ENCODE assay signal across 23 cellular contexts in the genomic region with DNA sequence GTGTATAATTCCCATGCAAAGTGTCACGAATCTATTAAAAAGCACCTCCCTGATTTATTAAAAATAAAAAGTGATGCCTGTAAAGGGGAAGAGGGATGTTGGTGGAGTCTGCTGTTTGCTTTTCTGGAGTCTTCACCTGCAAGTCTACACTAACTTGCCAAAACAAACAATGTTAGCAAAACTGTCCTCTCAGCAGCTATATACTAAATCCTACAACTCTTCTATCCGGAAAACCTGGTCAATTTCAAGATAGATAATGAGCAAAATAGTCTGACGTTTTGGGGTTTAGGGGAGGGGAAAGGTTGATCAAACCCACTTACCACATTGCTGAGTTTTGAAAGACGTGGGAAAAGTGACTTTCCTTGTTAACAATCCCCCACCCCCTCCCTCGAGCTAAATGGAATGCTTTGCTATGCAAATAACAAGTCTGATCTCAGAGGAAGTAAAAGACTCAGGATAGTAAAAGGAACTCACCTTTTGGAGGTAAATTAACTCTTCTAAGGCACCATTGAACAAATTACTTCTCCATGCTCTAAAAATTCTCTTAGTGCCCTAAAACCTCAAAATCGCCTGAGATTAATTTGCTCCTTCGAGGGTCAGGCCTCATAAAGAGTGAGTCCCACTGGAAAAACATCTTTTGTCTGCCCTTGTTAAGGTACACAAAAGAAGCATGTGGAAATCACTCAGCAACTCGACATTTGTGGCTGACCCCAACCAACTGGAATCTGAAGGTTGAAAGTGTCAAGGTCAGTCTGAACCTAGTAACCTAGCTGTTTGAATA. TPM values are rescaled to one million over a fixed set of nuclear protein-coding genes. Genes with fewer than 3 reads are reported as not detected.
DNase-seq lines count a peak whose midpoint lies in the region; ATAC-seq, FAIRE-seq and TF ChIP-seq lines count a peak whose summit lies in the region.
"Had no signal": no experiment of that assay in that cellular context is flagged by ENCODE, and none has a peak within 500 bp of the region (broad histone marks: within the 10 kb centered on the region; RNA-seq: fewer than 3 reads in every experiment).

No MANE protein-coding gene starts in this region.

- in situ Hi-C loops in HepG2 (cut with HindIII; ENCODE audit: extremely low pct_ligation_motif_present, low pct_unique_long_range_greater_than_20kb): loop anchor here (10.0 kb wide), 1 partner anchor 328 kb away; no protein-coding TSS in a partner anchor

- POLR2A ChIA-PET in HCT116 (lab: Charles Lee): no interaction called here
- POLR2A ChIA-PET in WTC11 (lab: Charles Lee): interaction anchor here (0.7 to 1.6 kb wide), 3 partner anchors 10 to 14 kb away, joined by 3 to 10 read pairs (median 3); a partner anchor contains a TSS
- POLR2A ChIA-PET in HepG2 (lab: Yijun Ruan, JAX): interaction anchor here (0.6 to 3.6 kb wide), 12 partner anchors 11 to 503 kb away, joined by 3 to 78 read pairs (median 4); a partner anchor contains a TSS

- WGBS in HepG2 (ENCODE audit: low lambda C conversion rate): under 1% methylated on average over 8 of the region's 8 CpGs

- TF ChIP-seq RAD21 in HCT116 (IDR thresholded peaks at IDR 0.05; ENCODE audit: low read depth): no peak
- TF ChIP-seq RAD21 in HepG2 (CRISPR knock-in tag; IDR thresholded peaks at IDR 0.05): no peak

- DNase-seq in HCT116 (ENCODE audit: low read depth, low spot score) (no peak), WTC11 (ENCODE audit: low spot score) (no peak), HepG2 (ENCODE audit: low spot score) (peak; percentile 91), NOMO-1 treated with dmso at 0.1 percent for 144 hours (lab: John Stamatoyannopoulos, UW; ENCODE audit: unreplicated experiment) (no peak), anterior cingulate cortex (lab: John Stamatoyannopoulos, UW) (no peak)
- DNase-seq: activated CD4-positive, alpha-beta T cell treated with anti-CD3 and anti-CD28 coated beads for 4 hours; activated effector memory CD4-positive, alpha-beta T cell treated with Interleukin-2 at 50 U/mL for 16 hours; CD8-positive, alpha-beta T cell; central memory CD4-positive, alpha-beta T cell; effector CD8-positive, alpha-beta T cell; GF-D8; heart left ventricle; NCI-H1930; NCI-H510A treated with DMSO at 0.1 percent for 48 hours; OCI-M1; SIG-M5; stimulated activated CD4-positive, alpha-beta T cell treated with anti-CD3 and anti-CD28 coated beads, Interleukin-2, amount 100 ng/mL, for 48 hours; substantia nigra; T-helper 9 cell had no signal

- H3K27me3 ChIP-seq in BLaER1 treated with 17β-estradiol and CSF1 and Interleukin-3, amounts not matched to agents 10 nM and 100 nM: no peaks in the 10 kb centered on the region
- H3K27me3 ChIP-seq in HCT116 (ENCODE audit: insufficient read depth, low read length): no peaks in the 10 kb centered on the region
- no peaks in the 10 kb centered on the region for H3K27me3 ChIP-seq in HepG2 (ENCODE audit: control insufficient read depth in 1 of 2, insufficient read depth in 2 of 2, low read length in 2 of 2)

- H3K27ac Mint-ChIP-seq in WTC11: peak overlapping the region; percentile 98
- H3K27ac Mint-ChIP-seq: CD8-positive, alpha-beta T cell had no signal

- peak overlapping the region; percentile 42 for H3K4me3 Mint-ChIP-seq in WTC11
- H3K4me3 Mint-ChIP-seq: CD8-positive, alpha-beta T cell had no signal

- TF ChIP-seq POLR2A in HCT116 (IDR thresholded peaks at IDR 0.05; ENCODE audit: borderline replicate concordance, extremely low read depth, insufficient read depth, insufficient read length) (no peak), HepG2 (IDR thresholded peaks at IDR 0.05; ENCODE audit: insufficient read depth in 1 of 2, low read depth in 2 of 2, low read length in 2 of 2) (no peak)

- peaks cover 0 to 9% (median 8%) of the 10 kb centered on the region in 10 experiments; a peak in 13 of 20 replicates for H3K4me1 ChIP-seq in BLaER1 treated with 17β-estradiol and CSF1 and Interleukin-3, amounts not matched to agents 10 nM and 100 nM
- H3K4me1 ChIP-seq in HCT116 (ENCODE audit: control insufficient read depth in 1 of 2, insufficient read depth in 2 of 2, low read length in 2 of 2): peaks cover 0 to 11% of the 10 kb centered on the region in 2 experiments; a peak in 1 of 4 replicates
- peaks cover 56% of the 10 kb centered on the region for H3K4me1 ChIP-seq in HepG2 (ENCODE audit: insufficient read depth, low read length)

- no TSS peak for BruUV-seq in HCT116 (replicated peaks; lab: Mats Ljungman, UMichigan)
- BruUV-seq in HepG2 (replicated peaks; lab: Mats Ljungman, UMichigan): TSS peak; percentile 44

- TF ChIP-seq CTCF in HCT116 (IDR thresholded peaks at IDR 0.05 in 2 of 3, conservative IDR thresholded peaks at IDR 0.05 in 1 of 3; ENCODE audit: borderline replicate concordance in 1 of 3, insufficient read depth in 1 of 3, low read depth in 2 of 3, low read length in 2 of 3) (no peak), WTC11 (IDR thresholded peaks at IDR 0.05) (no peak), HepG2 (CRISPR knock-in tag; IDR thresholded peaks at IDR 0.05) (no peak)

- CTCF ChIA-PET in HCT116 (lab: Charles Lee): interaction anchor here (1.3 kb wide), 1 partner anchor 13 kb away, joined by 6 read pairs; no protein-coding TSS in a partner anchor
- CTCF ChIA-PET in WTC11 (lab: Charles Lee): interaction anchor here (0.9 to 1.9 kb wide), 5 partner anchors 10 to 232 kb away, joined by 4 to 8 read pairs (median 4); a partner anchor contains a TSS
- CTCF ChIA-PET in HepG2 (lab: Yijun Ruan, JAX; ENCODE audit: low intra/inter-chr PET ratio, low total read pairs): no interaction called here

- TF ChIP-seq EP300 in HepG2 (IDR thresholded peaks at IDR 0.05; ENCODE audit: low read depth in 2 of 2, low read length in 2 of 2) (peak in 1 of 2 experiments; percentile 88; a peak in 2 of 4 replicates), HepG2 (CRISPR knock-in tag; IDR thresholded peaks at IDR 0.05; ENCODE audit: borderline replicate concordance) (peak; percentile 37; the same call in 1 of the 2 replicates)

- H3K9ac ChIP-seq in BLaER1 treated with 17β-estradiol and CSF1 and Interleukin-3, amounts not matched to agents 10 nM and 100 nM: no peak overlapping the region
- H3K9ac ChIP-seq in HCT116 (ENCODE audit: low read length) (no peak overlapping the region), HepG2 (ENCODE audit: insufficient read depth, low read depth, low read length) (peak overlapping the region; percentile 40)

- H3K9me2 ChIP-seq in HCT116 (ENCODE audit: insufficient read depth): no peaks in the 10 kb centered on the region

- H3K36me3 Mint-ChIP-seq in WTC11: no peaks in the 10 kb centered on the region
- H3K36me3 Mint-ChIP-seq: CD8-positive, alpha-beta T cell had no signal

- peaks cover 44% of the 10 kb centered on the region for H3K27me3 Mint-ChIP-seq in WTC11 (ENCODE audit: low read depth)

- intact Hi-C loops in HCT116 (cut with micrococcal nuclease): no loop called here
- intact Hi-C loops in HepG2 (cut with micrococcal nuclease; ENCODE audit: unreplicated experiment): loop anchor here (1.0 to 10.0 kb wide), 3 partner anchors 58 to 508 kb away; no protein-coding TSS in a partner anchor

- no peak overlapping the region for H3K27ac ChIP-seq in BLaER1 treated with 17β-estradiol and CSF1 and Interleukin-3, amounts not matched to agents 10 nM and 100 nM
- H3K27ac ChIP-seq in HCT116 (ENCODE audit: low read depth, low read length) (peak overlapping the region; percentile 31; the same call in 1 of the 2 replicates), HepG2 (ENCODE audit: extremely low read length, insufficient read depth, low read length) (peak overlapping the region; percentile 75)
- H3K27ac ChIP-seq: heart left ventricle had no signal

- H3K4me1 Mint-ChIP-seq in WTC11: peaks cover 65% of the 10 kb centered on the region

- no peaks in the 10 kb centered on the region for H3K79me2 ChIP-seq in HCT116 (ENCODE audit: insufficient read depth, low read length)
- no peaks in the 10 kb centered on the region for H3K79me2 ChIP-seq in HepG2 (ENCODE audit: insufficient read depth, low read length)

- H3K4me2 ChIP-seq in BLaER1 treated with 17β-estradiol and CSF1 and Interleukin-3, amounts not matched to agents 10 nM and 100 nM: peak overlapping the region in 6 of 11 experiments; percentile 17 to 41 (median 29); a peak in 8 of 22 replicates
- H3K4me2 ChIP-seq in HCT116 (ENCODE audit: low read length) (no peak overlapping the region), HepG2 (ENCODE audit: low read depth, low read length) (peak overlapping the region; percentile 70)

- H3K36me3 ChIP-seq in BLaER1 treated with 17β-estradiol and CSF1 and Interleukin-3, amounts not matched to agents 10 nM and 100 nM: no peaks in the 10 kb centered on the region; a peak in 1 of 22 replicates
- H3K36me3 ChIP-seq in HCT116 (ENCODE audit: control insufficient read depth in 1 of 2, insufficient read depth in 2 of 2, low read length in 2 of 2) (no peaks in the 10 kb centered on the region), HepG2 (replicated peaks in 1 of 2; ENCODE audit: control insufficient read depth in 1 of 2, insufficient read depth in 2 of 2, low read length in 2 of 2) (no peaks in the 10 kb centered on the region)
- H3K36me3 ChIP-seq: heart left ventricle had no signal

- H3K4me3 ChIP-seq in BLaER1 treated with 17β-estradiol and CSF1 and Interleukin-3, amounts not matched to agents 10 nM and 100 nM: no peak overlapping the region
- H3K4me3 ChIP-seq in HCT116 (replicated peaks in 1 of 2; ENCODE audit: low read depth in 1 of 2, low read length in 2 of 2): no peak overlapping the region
- peak overlapping the region; percentile 19 to 37 (median 31); a peak in 4 of 6 replicates for H3K4me3 ChIP-seq in HepG2 (replicated peaks in 1 of 3; ENCODE audit: insufficient read depth in 1 of 3, low read depth in 2 of 3, low read length in 3 of 3)
- H3K4me3 ChIP-seq: heart left ventricle had no signal

- no peak overlapping the region for H2AFZ ChIP-seq in HCT116 (ENCODE audit: low read depth, low read length, poor library complexity, severe bottlenecking)
- H2AFZ ChIP-seq in HepG2 (ENCODE audit: low read length): no peak overlapping the region

- ATAC-seq in HCT116 (no peak), WTC11 (peak; percentile 55), HepG2 (peak; percentile 55), HG03097 (IDR thresholded peaks at IDR 0.05; ENCODE audit: low FRiP score, unreplicated experiment) (no peak), HG03159 (IDR thresholded peaks at IDR 0.05; ENCODE audit: unreplicated experiment) (no peak)
- ATAC-seq: CD8-positive, alpha-beta T cell; heart left ventricle had no signal

- no peaks in the 10 kb centered on the region for H3K9me3 Mint-ChIP-seq in WTC11
- H3K9me3 Mint-ChIP-seq: CD8-positive, alpha-beta T cell had no signal

- peak; percentile 83 for FAIRE-seq in HepG2 (lab: Jason Lieb, UNC)
- FAIRE-seq: GM12892 had no signal

- no peaks in the 10 kb centered on the region for H4K20me1 ChIP-seq in BLaER1 treated with 17β-estradiol and CSF1 and Interleukin-3, amounts not matched to agents 10 nM and 100 nM
- H4K20me1 ChIP-seq in HCT116 (ENCODE audit: insufficient read depth): no peaks in the 10 kb centered on the region
- H4K20me1 ChIP-seq in HepG2 (ENCODE audit: insufficient read depth, low read length): no peaks in the 10 kb centered on the region

- RAD21 ChIA-PET in HCT116 (lab: Charles Lee; ENCODE audit: low non-redundant PET in 1 of 2, low total read pairs in 2 of 2, uncharacterized antibody in 2 of 2, unreplicated experiment in 2 of 2): no interaction called here

- H3K9me3 ChIP-seq in BLaER1 treated with 17β-estradiol and CSF1 and Interleukin-3, amounts not matched to agents 10 nM and 100 nM (replicated peaks in 1 of 11): peaks cover 0 to 13% (median 4%) of the 10 kb centered on the region in 11 experiments; a peak in 10 of 22 replicates
- no peaks in the 10 kb centered on the region for H3K9me3 ChIP-seq in HCT116 (ENCODE audit: control insufficient read depth in 1 of 2, insufficient read depth in 1 of 2, low read depth in 1 of 2, low read length in 2 of 2)
- H3K9me3 ChIP-seq in HepG2 (ENCODE audit: low read length): no peaks in the 10 kb centered on the region
- H3K9me3 ChIP-seq: heart left ventricle had no signal

RNA-seq across cellular contexts. Expression of a gene that starts 13.5 kb away (rescaled TPM):
- total RNA-seq in HCT116 (2021; ENCODE audit: unreplicated experiment): 145 TPM
- polyA plus RNA-seq in HCT116 (2012): 45.0 and 47.6 TPM in 2 replicates
- total RNA-seq in WTC11 (2021): 7.8 to 9.8 TPM (median 8.4 TPM) in 3 replicates
- 42.0 and 56.4 TPM in 2 replicates for total RNA-seq in HepG2 (2016; rRNA removed; fragmentation: Illumina TruSeq; extraction: Trizol)
- 35.6 and 35.9 TPM in 2 replicates for total RNA-seq in HepG2 (2016; cell fraction: cytosol; rRNA removed; fragmentation: Illumina TruSeq; extraction: Trizol; ENCODE audit: low read depth)
- 41.4 and 55.4 TPM in 2 replicates for total RNA-seq in HepG2 (2016; cell fraction: insoluble cytoplasmic fraction; rRNA removed; fragmentation: Illumina TruSeq; extraction: Trizol)
- total RNA-seq in HepG2 (2016; cell fraction: membrane; rRNA removed; fragmentation: Illumina TruSeq; extraction: Trizol): 49.1 and 51.5 TPM in 2 replicates
- 49.7 and 53.7 TPM in 2 replicates for total RNA-seq in HepG2 (2016; cell fraction: nucleus; rRNA removed; fragmentation: Illumina TruSeq; extraction: Trizol)
- 160 and 169 TPM in 2 replicates for polyA plus RNA-seq in HepG2 (2011; rRNA removed)
- polyA plus RNA-seq in HepG2 (2011; cell fraction: cytosol; rRNA removed): 138 and 170 TPM in 2 replicates
- 131 and 155 TPM in 2 replicates for polyA plus RNA-seq in HepG2 (2011; cell fraction: nucleus; rRNA removed)
- polyA plus RNA-seq in HepG2 (2012): 107 and 149 TPM in 2 replicates
- polyA plus RNA-seq in HepG2 (2016; cell fraction: cytosol; fragmentation: Illumina TruSeq; extraction: Trizol; ENCODE audit: low read depth): 19.3 and 21.3 TPM in 2 replicates
- polyA plus RNA-seq in HepG2 (2016; cell fraction: insoluble cytoplasmic fraction; fragmentation: Illumina TruSeq; extraction: Trizol; ENCODE audit: low read depth): 65.3 and 66.1 TPM in 2 replicates
- 36.6 and 42.0 TPM in 2 replicates for polyA plus RNA-seq in HepG2 (2016; cell fraction: membrane; fragmentation: Illumina TruSeq; extraction: Trizol; ENCODE audit: low read depth)
- polyA plus RNA-seq in HepG2 (2016; cell fraction: nucleus; fragmentation: Illumina TruSeq; extraction: Trizol; ENCODE audit: insufficient read depth, low read depth): 127 and 132 TPM in 2 replicates
- 184 TPM in 1 of 2 replicates, not detected in the other for polyA minus RNA-seq in HepG2 (2011; rRNA and poly(A)+ RNA removed; ENCODE audit: low replicate concordance)
- polyA minus RNA-seq in HepG2 (2011; cell fraction: cytosol; rRNA and poly(A)+ RNA removed): 61.4 and 78.3 TPM in 2 replicates
- 94.6 and 96.1 TPM in 2 replicates for polyA minus RNA-seq in HepG2 (2011; cell fraction: nucleus; rRNA and poly(A)+ RNA removed)
- total RNA-seq: CD8-positive, alpha-beta T cell had no signal

Comparison
In these comparisons a context has a peak if more than half of its experiments do, and no peak if none do; other contexts are left out.
1. H3K27ac ChIP-seq: peak in HCT116 (single experiment) and HepG2 (single experiment); none in BLaER1 treated with 17β-estradiol and CSF1 and Interleukin-3, amounts not matched to agents 10 nM and 100 nM (0 of 11).
2. H3K4me3 ChIP-seq: peak in HepG2 (3 of 3); none in BLaER1 treated with 17β-estradiol and CSF1 and Interleukin-3, amounts not matched to agents 10 nM and 100 nM (0 of 10) and HCT116 (0 of 2).
3. ATAC-seq: peak in WTC11 (single experiment) and HepG2 (single experiment); none in HCT116 (single experiment), HG03097 (single experiment) and HG03159 (single experiment).